In the genomic region with DNA sequence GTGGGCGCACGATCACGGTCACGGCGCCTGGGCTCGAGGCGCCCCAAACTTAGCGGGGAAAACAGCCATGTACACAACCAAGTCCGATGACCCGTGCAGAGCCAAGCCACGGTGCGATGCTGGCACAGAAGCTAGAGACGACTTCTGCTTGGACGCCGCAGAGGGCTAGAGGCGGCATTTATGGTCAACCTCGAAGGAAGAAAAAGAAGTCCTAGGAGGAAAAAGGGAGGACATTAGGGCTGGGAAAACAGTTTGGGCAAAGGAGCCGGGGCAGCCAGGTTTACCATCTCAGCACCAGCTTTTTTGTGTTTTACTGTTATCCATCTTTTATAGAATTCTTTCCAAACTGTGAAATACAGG, we compare ENCODE assay signal across 1 cellular context.
TF ChIP-seq lines count a peak whose summit lies in the region.

No MANE protein-coding gene starts in this region.

TF ChIP-seq in WTC11, 78 proteins besides CTCF, POLR2A, EP300 and RAD21 (continued from another document):
- TF ChIP-seq, protein P1, sequence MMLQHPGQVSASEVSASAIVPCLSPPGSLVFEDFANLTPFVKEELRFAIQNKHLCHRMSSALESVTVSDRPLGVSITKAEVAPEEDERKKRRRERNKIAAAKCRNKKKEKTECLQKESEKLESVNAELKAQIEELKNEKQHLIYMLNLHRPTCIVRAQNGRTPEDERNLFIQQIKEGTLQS (CRISPR knock-in tag; conservative IDR thresholded peaks at IDR 0.05), result no peak
TF ChIP-seq in WTC11: peak in this region for 15.
